Comparison of ENCODE assay signal across 10 cellular contexts in genomic region chr11:61830318-61831105, GRCh38. TPM values are rescaled to one million over a fixed set of nuclear protein-coding genes. Genes with fewer than 3 reads are reported as not detected.
DNase-seq lines count a peak whose midpoint lies in the region; ATAC-seq and TF ChIP-seq lines count a peak whose summit lies in the region.
"Had no signal": no experiment of that assay in that cellular context is flagged by ENCODE, and none has a peak within 500 bp of the region (broad histone marks: within the 10 kb centered on the region; RNA-seq: fewer than 3 reads in every experiment).

No MANE protein-coding gene starts in this region.

- H3K27me3 Mint-ChIP-seq in activated T-cell treated with anti-CD3 and anti-CD28 coated beads, Interleukin-2, amount 50 U/mL, for 72 hours (ENCODE audit: low read depth) = no peaks in the 10 kb centered on the region
- H3K27me3 Mint-ChIP-seq in activated T-cell treated with anti-CD3 and anti-CD28 coated beads, Interleukin-2, amount 50 U/mL, for 24 hours = peaks cover 53% of the 10 kb centered on the region
- no peaks in the 10 kb centered on the region for H3K27me3 Mint-ChIP-seq in activated CD8-positive, alpha-beta T cell treated with anti-CD3 and anti-CD28 coated beads, Interleukin-2, amount 10 ng/mL, durations not matched to agents 7 days and 5 days (ENCODE audit: low read depth)
- H3K27me3 Mint-ChIP-seq in immature natural killer cell (ENCODE audit: low read depth in 3 of 3) = peaks cover 0 to 6% (median 4%) of the 10 kb centered on the region in 3 donors

- no peak overlapping the region for H3K4me3 ChIP-seq in tibial nerve

- H3K9me3 Mint-ChIP-seq in activated T-cell treated with anti-CD3 and anti-CD28 coated beads, Interleukin-2, amount 50 U/mL, for 72 hours = no peaks in the 10 kb centered on the region
- no peaks in the 10 kb centered on the region for H3K9me3 Mint-ChIP-seq in activated T-cell treated with anti-CD3 and anti-CD28 coated beads, Interleukin-2, amount 50 U/mL, for 24 hours
- no peaks in the 10 kb centered on the region for H3K9me3 Mint-ChIP-seq in activated CD8-positive, alpha-beta T cell treated with anti-CD3 and anti-CD28 coated beads, Interleukin-2, amount 10 ng/mL, durations not matched to agents 7 days and 5 days (ENCODE audit: insufficient read depth)
- no peaks in the 10 kb centered on the region for H3K9me3 Mint-ChIP-seq in immature natural killer cell

- POLR2A ChIA-PET in activated CD8-positive, alpha-beta T cell treated with anti-CD3 and anti-CD28 coated beads, Interleukin-2, amount 10 ng/mL, durations not matched to agents 7 days and 5 days (lab: Charles Lee) = interaction anchor here (0.7 to 4.8 kb wide), 4 partner anchors 15 to 293 kb away, joined by 3 to 48 read pairs (median 24); partner anchors contain the start of genes FEN1, INCENP and TMEM258

- ATAC-seq in activated T-cell treated with anti-CD3 and anti-CD28 coated beads, Interleukin-2, amount 50 U/mL, for 72 hours (replicated peaks in 1 of 2) = no peak
- no peak for ATAC-seq in activated CD8-positive, alpha-beta T cell treated with anti-CD3 and anti-CD28 coated beads, Interleukin-2, amount 10 ng/mL, durations not matched to agents 7 days and 5 days
- ATAC-seq in HG03108 (IDR thresholded peaks at IDR 0.05; ENCODE audit: unreplicated experiment) (no peak), HG03354 (IDR thresholded peaks at IDR 0.05; ENCODE audit: poor library complexity, severe bottlenecking, unreplicated experiment) (no peak)

- H3K27ac ChIP-seq in tibial nerve = peak overlapping the region in 3 of 4 donors; percentile 78 to 90 (median 86)
- H3K27ac ChIP-seq: neutrophil had no signal

- no peaks in the 10 kb centered on the region for H3K36me3 ChIP-seq in tibial nerve
- H3K36me3 ChIP-seq: neutrophil had no signal

- CTCF ChIA-PET in activated CD8-positive, alpha-beta T cell treated with anti-CD3 and anti-CD28 coated beads, Interleukin-2, amount 10 ng/mL, durations not matched to agents 7 days and 5 days (lab: Charles Lee) = interaction anchor here (0.9 to 4.9 kb wide), 10 partner anchors 13 to 278 kb away, joined by 3 to 53 read pairs (median 7); partner anchors contain the start of gene FADS1

- H3K4me3 Mint-ChIP-seq in activated T-cell treated with anti-CD3 and anti-CD28 coated beads, Interleukin-2, amount 50 U/mL, for 72 hours = peak overlapping the region; percentile 67 to 93
- no peak overlapping the region for H3K4me3 Mint-ChIP-seq in activated T-cell treated with anti-CD3 and anti-CD28 coated beads, Interleukin-2, amount 50 U/mL, for 24 hours
- H3K4me3 Mint-ChIP-seq in activated CD8-positive, alpha-beta T cell treated with anti-CD3 and anti-CD28 coated beads, Interleukin-2, amount 10 ng/mL, durations not matched to agents 7 days and 5 days = peak overlapping the region; percentile 89
- H3K4me3 Mint-ChIP-seq in immature natural killer cell = peak overlapping the region; percentile 18 to 93 (median 43)

- peaks cover 0 to 2% of the 10 kb centered on the region in 2 donors for H3K36me3 Mint-ChIP-seq in activated T-cell treated with anti-CD3 and anti-CD28 coated beads, Interleukin-2, amount 50 U/mL, for 72 hours (ENCODE audit: insufficient read depth in 2 of 2)
- H3K36me3 Mint-ChIP-seq in activated T-cell treated with anti-CD3 and anti-CD28 coated beads, Interleukin-2, amount 50 U/mL, for 24 hours (ENCODE audit: low read depth) = peaks cover 1% of the 10 kb centered on the region
- H3K36me3 Mint-ChIP-seq in activated CD8-positive, alpha-beta T cell treated with anti-CD3 and anti-CD28 coated beads, Interleukin-2, amount 10 ng/mL, durations not matched to agents 7 days and 5 days (ENCODE audit: low read depth) = peaks cover 71% of the 10 kb centered on the region
- H3K36me3 Mint-ChIP-seq in immature natural killer cell = no peaks in the 10 kb centered on the region

- DNase-seq in activated T-cell treated with anti-CD3 and anti-CD28 coated beads, Interleukin-2, amount 50 U/mL, for 72 hours = no peak
- no peak for DNase-seq in activated T-cell treated with anti-CD3 and anti-CD28 coated beads, Interleukin-2, amount 50 U/mL, for 24 hours
- no peak for DNase-seq in activated CD8-positive, alpha-beta T cell treated with anti-CD3 and anti-CD28 coated beads, Interleukin-2, amount 10 ng/mL, durations not matched to agents 7 days and 5 days
- DNase-seq in immature natural killer cell (no peak), tibial nerve (ENCODE audit: low spot score in 2 of 2) (peak in 1 of 2 donors; percentile 30), NAMALWA (ENCODE audit: low spot score) (no peak)
- DNase-seq: NCI-H446 had no signal

- no peak for TF ChIP-seq CTCF in tibial nerve (IDR thresholded peaks at IDR 0.05)

- H3K27ac Mint-ChIP-seq in activated T-cell treated with anti-CD3 and anti-CD28 coated beads, Interleukin-2, amount 50 U/mL, for 72 hours = no peak overlapping the region
- no peak overlapping the region for H3K27ac Mint-ChIP-seq in activated T-cell treated with anti-CD3 and anti-CD28 coated beads, Interleukin-2, amount 50 U/mL, for 24 hours
- H3K27ac Mint-ChIP-seq in activated CD8-positive, alpha-beta T cell treated with anti-CD3 and anti-CD28 coated beads, Interleukin-2, amount 10 ng/mL, durations not matched to agents 7 days and 5 days = peak overlapping the region; percentile 95
- H3K27ac Mint-ChIP-seq in immature natural killer cell = peak overlapping the region; percentile 24 to 97 (median 76)

- TF ChIP-seq POLR2A in tibial nerve (IDR thresholded peaks at IDR 0.05) = no peak

- no peaks in the 10 kb centered on the region for H3K27me3 ChIP-seq in tibial nerve

- TF ChIP-seq EP300 in tibial nerve (IDR thresholded peaks at IDR 0.05) = no peak

- 17 to 21% methylated on average over 7 of the region's 7 CpGs for WGBS in tibial nerve, 2 donors

- no peaks in the 10 kb centered on the region for H3K9me3 ChIP-seq in tibial nerve
- H3K9me3 ChIP-seq: neutrophil had no signal

- H3K4me1 ChIP-seq in tibial nerve = peaks cover 0 to 88% (median 42%) of the 10 kb centered on the region in 4 donors

- H3K4me1 Mint-ChIP-seq in activated T-cell treated with anti-CD3 and anti-CD28 coated beads, Interleukin-2, amount 50 U/mL, for 72 hours (ENCODE audit: low read depth) = peaks cover 73% of the 10 kb centered on the region
- H3K4me1 Mint-ChIP-seq in activated T-cell treated with anti-CD3 and anti-CD28 coated beads, Interleukin-2, amount 50 U/mL, for 24 hours (ENCODE audit: low read depth) = peaks cover 38% of the 10 kb centered on the region
- H3K4me1 Mint-ChIP-seq in activated CD8-positive, alpha-beta T cell treated with anti-CD3 and anti-CD28 coated beads, Interleukin-2, amount 10 ng/mL, durations not matched to agents 7 days and 5 days (ENCODE audit: low read depth) = peaks cover 69% of the 10 kb centered on the region
- peaks cover 72 to 74% of the 10 kb centered on the region in 2 donors for H3K4me1 Mint-ChIP-seq in immature natural killer cell

RNA-seq across cellular contexts. Expression of gene FADS2, which starts 2.4 kb away (rescaled TPM):
- total RNA-seq in activated T-cell treated with anti-CD3 and anti-CD28 coated beads, Interleukin-2, amount 50 U/mL, for 72 hours = 10 to 100 TPM; 23.3 to 70.4 TPM
- total RNA-seq in activated CD8-positive, alpha-beta T cell treated with anti-CD3 and anti-CD28 coated beads, Interleukin-2, amount 10 ng/mL, durations not matched to agents 7 days and 5 days = 100 to 1,000 TPM; 395 to 416 TPM
- 10 to 100 TPM; 21.9 to 28.7 (median 22.0) TPM for polyA plus RNA-seq in immature natural killer cell
- 10 to 100 TPM; 17.4 to 59.2 (median 32.7) TPM for total RNA-seq in tibial nerve

RNA-seq across cellular contexts. Expression of gene FADS1, which starts 13.7 kb away (rescaled TPM):
- total RNA-seq in activated T-cell treated with anti-CD3 and anti-CD28 coated beads, Interleukin-2, amount 50 U/mL, for 72 hours = 10 to 100 TPM in 1 of 2 donors, 1 to 10 TPM in 1; 8.5 to 17.7 TPM
- 10 to 100 TPM; 84.1 to 92.8 TPM for total RNA-seq in activated CD8-positive, alpha-beta T cell treated with anti-CD3 and anti-CD28 coated beads, Interleukin-2, amount 10 ng/mL, durations not matched to agents 7 days and 5 days
- 10 to 100 TPM; 11.5 to 18.7 (median 17.7) TPM for polyA plus RNA-seq in immature natural killer cell
- 10 to 100 TPM; 33.7 to 61.6 (median 47.0) TPM for total RNA-seq in tibial nerve

RNA-seq across cellular contexts. Expression of gene FEN1, which starts 37.8 kb away (rescaled TPM):
- 10 to 100 TPM; 55.4 to 64.7 TPM for total RNA-seq in activated T-cell treated with anti-CD3 and anti-CD28 coated beads, Interleukin-2, amount 50 U/mL, for 72 hours
- total RNA-seq in activated CD8-positive, alpha-beta T cell treated with anti-CD3 and anti-CD28 coated beads, Interleukin-2, amount 10 ng/mL, durations not matched to agents 7 days and 5 days = 100 to 1,000 TPM; 146 TPM
- 10 to 100 TPM; 20.3 to 31.3 (median 24.6) TPM for polyA plus RNA-seq in immature natural killer cell
- total RNA-seq in tibial nerve = 10 to 100 TPM in 1 of 4 donors, 1 to 10 TPM in 3; 4.5 to 11.0 (median 4.6) TPM

RNA-seq across cellular contexts. Expression of gene TMEM258, which starts 38.1 kb away (rescaled TPM):
- 100 to 1,000 TPM; 146 to 169 TPM for total RNA-seq in activated T-cell treated with anti-CD3 and anti-CD28 coated beads, Interleukin-2, amount 50 U/mL, for 72 hours
- 100 to 1,000 TPM; 154 to 163 TPM for total RNA-seq in activated CD8-positive, alpha-beta T cell treated with anti-CD3 and anti-CD28 coated beads, Interleukin-2, amount 10 ng/mL, durations not matched to agents 7 days and 5 days
- polyA plus RNA-seq in immature natural killer cell = 100 to 1,000 TPM; 160 to 274 (median 225) TPM
- 10 to 100 TPM; 21.9 to 56.7 (median 45.2) TPM for total RNA-seq in tibial nerve

Comparison
In these comparisons a context has a peak if more than half of its experiments do, and no peak if none do; other contexts are left out.
1. H3K27ac Mint-ChIP-seq: peak in activated CD8-positive, alpha-beta T cell treated with anti-CD3 and anti-CD28 coated beads, Interleukin-2, amount 10 ng/mL, durations not matched to agents 7 days and 5 days (single experiment) and immature natural killer cell (6 of 6); none in activated T-cell treated with anti-CD3 and anti-CD28 coated beads, Interleukin-2, amount 50 U/mL, for 72 hours (single experiment) and activated T-cell treated with anti-CD3 and anti-CD28 coated beads, Interleukin-2, amount 50 U/mL, for 24 hours (single experiment).
2. RNA of gene FADS2, which starts 2.4 kb away (total RNA-seq): 395 to 416 TPM in activated CD8-positive, alpha-beta T cell treated with anti-CD3 and anti-CD28 coated beads, Interleukin-2, amount 10 ng/mL, durations not matched to agents 7 days and 5 days; 23.3 to 70.4 TPM in activated T-cell treated with anti-CD3 and anti-CD28 coated beads, Interleukin-2, amount 50 U/mL, for 72 hours and 17.4 to 59.2 TPM in tibial nerve; every median in the first group is over 4 times any median in the second.
3. RNA of gene FEN1, which starts 37.8 kb away (total RNA-seq): 146 TPM in activated CD8-positive, alpha-beta T cell treated with anti-CD3 and anti-CD28 coated beads, Interleukin-2, amount 10 ng/mL, durations not matched to agents 7 days and 5 days and 55.4 to 64.7 TPM in activated T-cell treated with anti-CD3 and anti-CD28 coated beads, Interleukin-2, amount 50 U/mL, for 72 hours; 4.5 to 11.0 TPM in tibial nerve; every median in the first group is over 4 times any median in the second.